ENCODE assay signal across 8 cellular contexts in genomic region chr12:110073049-110073831, GRCh38. TPM values are rescaled to one million over a fixed set of nuclear protein-coding genes. Genes with fewer than 3 reads are reported as not detected.
DNase-seq lines count a peak whose midpoint lies in the region; ATAC-seq and TF ChIP-seq lines count a peak whose summit lies in the region.

No MANE protein-coding gene starts in this region.

- peak overlapping the region; percentile 96 for H3K27ac Mint-ChIP-seq in activated CD4-positive, alpha-beta T cell treated with anti-CD3 and anti-CD28 coated beads, Interleukin-2, amount 10 ng/mL, durations not matched to agents 24 days and 14 days

- H3K4me1 ChIP-seq in Loucy (ENCODE audit: insufficient read depth, low read length, poor library complexity, severe bottlenecking): peaks cover 10% of the 10 kb centered on the region

- no peak for TF ChIP-seq CTCF in AG10803 (conservative IDR thresholded peaks at IDR 0.05; ENCODE audit: low read length)
- no peak for TF ChIP-seq CTCF in Loucy (conservative IDR thresholded peaks at IDR 0.05; ENCODE audit: low read length)
- no peak for TF ChIP-seq CTCF in epithelial cell of proximal tubule (conservative IDR thresholded peaks at IDR 0.05; ENCODE audit: low read depth, low read length)

- peak; percentile 14 for DNase-seq in AG10803 (ENCODE audit: low read depth)
- DNase-seq in activated CD4-positive, alpha-beta T cell treated with anti-CD3 and anti-CD28 coated beads, Interleukin-2, amount 10 ng/mL, durations not matched to agents 24 days and 14 days: peak; percentile 81
- no peak for DNase-seq in epithelial cell of proximal tubule (ENCODE audit: low read depth)
- peak; percentile 38 to 98 (median 91) for DNase-seq in nucleus accumbens (lab: John Stamatoyannopoulos, UW)
- no peak for DNase-seq in Kasumi-1 (lab: John Stamatoyannopoulos, UW)
- DNase-seq in KBM-7: no peak

- no peaks in the 10 kb centered on the region for H3K9me2 ChIP-seq in Loucy (replicated peaks; ENCODE audit: low read depth, low read length)

- H3K36me3 ChIP-seq in Loucy (ENCODE audit: insufficient read depth, low read length): no peaks in the 10 kb centered on the region

- no peaks in the 10 kb centered on the region for H3K27me3 ChIP-seq in Loucy (ENCODE audit: insufficient read depth, low read length, poor library complexity, severe bottlenecking)

- peaks cover 25% of the 10 kb centered on the region for H3K36me3 Mint-ChIP-seq in activated CD4-positive, alpha-beta T cell treated with anti-CD3 and anti-CD28 coated beads, Interleukin-2, amount 10 ng/mL, durations not matched to agents 24 days and 14 days (ENCODE audit: low read depth)

- H3K4me3 Mint-ChIP-seq in activated CD4-positive, alpha-beta T cell treated with anti-CD3 and anti-CD28 coated beads, Interleukin-2, amount 10 ng/mL, durations not matched to agents 24 days and 14 days: peak overlapping the region; percentile 96

- no peaks in the 10 kb centered on the region for H3K79me2 ChIP-seq in Loucy (ENCODE audit: insufficient read depth, low read length)

- peak overlapping the region; percentile 56 for H3K9ac ChIP-seq in Loucy (ENCODE audit: low read depth, low read length, poor library complexity, severe bottlenecking)

- H3K4me3 ChIP-seq in AG10803 (ENCODE audit: low read length) (peak overlapping the region; percentile 56), Loucy (ENCODE audit: low read length, poor library complexity, severe bottlenecking) (peak overlapping the region; percentile 68), epithelial cell of proximal tubule (ENCODE audit: low read depth, low read length) (peak overlapping the region; percentile 28)

- intact Hi-C loops in activated CD4-positive, alpha-beta T cell treated with anti-CD3 and anti-CD28 coated beads, Interleukin-2, amount 10 ng/mL, durations not matched to agents 24 days and 14 days (cut with micrococcal nuclease): no loop called here

- in situ Hi-C loops in KBM-7 (cut with MboI; ENCODE audit: low pct_unique_long_range_greater_than_20kb, low sequenced_read_pairs): no loop called here

- H3F3A ChIP-seq in Loucy (ENCODE audit: low read depth): no peaks in the 10 kb centered on the region

- H3K9me3 Mint-ChIP-seq in activated CD4-positive, alpha-beta T cell treated with anti-CD3 and anti-CD28 coated beads, Interleukin-2, amount 10 ng/mL, durations not matched to agents 24 days and 14 days: peaks cover 9% of the 10 kb centered on the region

- H4K20me1 ChIP-seq in Loucy (ENCODE audit: insufficient read depth, low read length, poor library complexity, severe bottlenecking): no peaks in the 10 kb centered on the region

- peaks cover 43% of the 10 kb centered on the region for H3K4me1 Mint-ChIP-seq in activated CD4-positive, alpha-beta T cell treated with anti-CD3 and anti-CD28 coated beads, Interleukin-2, amount 10 ng/mL, durations not matched to agents 24 days and 14 days

- peak overlapping the region; percentile 60 for H3K4me2 ChIP-seq in Loucy (ENCODE audit: low read depth, low read length, poor library complexity, severe bottlenecking)

- H3K9me3 ChIP-seq in Loucy (ENCODE audit: insufficient read depth, low read depth, low read length): no peaks in the 10 kb centered on the region

- no peaks in the 10 kb centered on the region for H3K27me3 Mint-ChIP-seq in activated CD4-positive, alpha-beta T cell treated with anti-CD3 and anti-CD28 coated beads, Interleukin-2, amount 10 ng/mL, durations not matched to agents 24 days and 14 days

- ATAC-seq in HG02885 (IDR thresholded peaks at IDR 0.05; ENCODE audit: poor library complexity, unreplicated experiment): no peak

- peak overlapping the region; percentile 87 for H2AFZ ChIP-seq in Loucy (ENCODE audit: low read length)

RNA-seq across cellular contexts. Expression of gene C12orf76, which starts 24.9 kb away (rescaled TPM):
- 21.3 and 25.1 TPM in 2 replicates for total RNA-seq in activated CD4-positive, alpha-beta T cell treated with anti-CD3 and anti-CD28 coated beads, Interleukin-2, amount 10 ng/mL, durations not matched to agents 24 days and 14 days
- total RNA-seq in epithelial cell of proximal tubule: 7.1 and 12.6 TPM in 2 replicates

RNA-seq across cellular contexts. Expression of gene IFT81, which starts 50.9 kb away (rescaled TPM):
- total RNA-seq in activated CD4-positive, alpha-beta T cell treated with anti-CD3 and anti-CD28 coated beads, Interleukin-2, amount 10 ng/mL, durations not matched to agents 24 days and 14 days: 1.5 and 1.6 TPM in 2 replicates
- total RNA-seq in epithelial cell of proximal tubule: 5.8 and 10.7 TPM in 2 replicates

Comparison
In these comparisons a context has a peak if more than half of its experiments do, and no peak if none do; other contexts are left out.
1. DNase-seq: peak in AG10803 (single experiment), activated CD4-positive, alpha-beta T cell treated with anti-CD3 and anti-CD28 coated beads, Interleukin-2, amount 10 ng/mL, durations not matched to agents 24 days and 14 days (single experiment) and nucleus accumbens (56 of 56); none in epithelial cell of proximal tubule (single experiment), Kasumi-1 (0 of 2) and KBM-7 (single experiment).
2. Peak in every context shown above with its lines, with median percentiles within 50 percentile points of each other: H3K4me3 ChIP-seq.